In the genomic region with DNA sequence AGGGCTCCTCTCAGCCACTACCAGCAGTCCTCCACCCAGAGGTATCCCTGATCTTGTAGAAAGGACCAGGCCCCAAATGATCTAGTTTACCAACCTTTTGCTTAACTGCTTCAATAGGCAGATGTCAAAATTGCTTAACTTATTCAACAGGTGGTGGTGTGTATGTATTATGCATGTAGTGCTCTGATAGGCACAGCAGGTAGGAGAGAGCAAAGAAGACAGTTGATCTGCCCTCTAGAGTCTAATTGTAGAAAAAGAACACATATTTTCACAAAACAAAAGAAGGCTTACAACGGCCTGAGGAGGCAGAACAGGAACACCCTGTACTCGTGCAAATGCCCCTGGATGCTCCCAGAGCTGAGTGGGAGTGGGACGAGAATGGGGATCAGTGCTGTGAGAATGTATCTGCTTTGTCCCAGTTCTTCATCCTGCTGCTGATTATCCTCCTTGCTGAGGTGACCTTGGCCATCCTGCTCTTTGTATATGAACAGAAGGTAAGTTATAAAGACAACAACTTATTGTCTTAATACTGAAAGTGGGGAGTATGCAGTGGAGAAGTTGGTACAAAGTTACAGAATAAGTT, we compare ENCODE assay signal across 18 cellular contexts. TPM values are rescaled to one million over a fixed set of nuclear protein-coding genes. Genes with fewer than 3 reads are reported as not detected.
DNase-seq lines count a peak whose midpoint lies in the region; ATAC-seq, FAIRE-seq and TF ChIP-seq lines count a peak whose summit lies in the region.
"Had no signal": no experiment of that assay in that cellular context is flagged by ENCODE, and none has a peak within 500 bp of the region (broad histone marks: within the 10 kb centered on the region; RNA-seq: fewer than 3 reads in every experiment).

No MANE protein-coding gene starts in this region.

- H3K9ac ChIP-seq in Loucy (ENCODE audit: low read depth, low read length, poor library complexity, severe bottlenecking) (no peak overlapping the region), GM12878 (ENCODE audit: control insufficient read depth, insufficient read depth, low read length) (no peak overlapping the region)

- no peak for DNase-seq in stimulated activated naive CD8-positive, alpha-beta T cell treated with anti-CD3 and anti-CD28 coated beads, Interleukin-15, Interleukin-2, amounts not matched to agents 100 U/mL and 50 U/mL, for 24 hours
- no peak for DNase-seq in GM12878 (ENCODE audit: low read depth, low spot score)
- no peak for DNase-seq in NCI-H2081 (lab: John Stamatoyannopoulos, UW)
- no peak for DNase-seq in NCI-H526 treated with DMSO at 0.1 percent for 48 hours (lab: John Stamatoyannopoulos, UW)
- no peak for DNase-seq in germinal center (ENCODE audit: low spot score)
- DNase-seq: activated gamma-delta T cell, hypothalamus, NCI-H1048, NCI-H2171, NCI-H82, right lobe of liver, thyroid gland had no signal

- TF ChIP-seq POLR2A in GM12878 (IDR thresholded peaks at IDR 0.05; ENCODE audit: low read depth, low read length) = no peak

- TF ChIP-seq CTCF in Loucy (conservative IDR thresholded peaks at IDR 0.05; ENCODE audit: low read length) (peak; percentile 50), GM12878 (IDR thresholded peaks at IDR 0.05 in 2 of 3, conservative IDR thresholded peaks at IDR 0.05 in 1 of 3; ENCODE audit: control insufficient read depth in 2 of 3, extremely low read depth in 1 of 3, insufficient read depth in 1 of 3, low read depth in 3 of 3, low read length in 3 of 3) (no peak; a peak in 1 of 6 replicates)

- no peaks in the 10 kb centered on the region for H3F3A ChIP-seq in Loucy (ENCODE audit: low read depth)

- H3K4me1 ChIP-seq in Loucy (ENCODE audit: insufficient read depth, low read length, poor library complexity, severe bottlenecking) (peaks cover 30% of the 10 kb centered on the region), GM12878 (ENCODE audit: control insufficient read depth, insufficient read depth, low read length) (peaks cover 19% of the 10 kb centered on the region)
- H3K4me1 ChIP-seq: HAP-1, right lobe of liver, thyroid gland had no signal

- 30% methylated on average over 3 of the region's 3 CpGs for WGBS in GM12878 (ENCODE audit: insufficient coverage, insufficient replicate concordance, low lambda C conversion rate, missing lambda C conversion rate)

- SMC1A ChIA-PET in GM12878 (lab: Charles Lee; ENCODE audit: uncharacterized antibody, unreplicated experiment) = no interaction called here

- H3K79me2 ChIP-seq in Loucy (ENCODE audit: insufficient read depth, low read length) = peaks cover 46% of the 10 kb centered on the region
- H3K79me2 ChIP-seq in GM12878 (ENCODE audit: control insufficient read depth, insufficient read depth, low read length) = peaks cover 68% of the 10 kb centered on the region

- intact Hi-C loops in GM12878 (cut with micrococcal nuclease; ENCODE audit: unreplicated experiment) = no loop called here

- peaks cover 71% of the 10 kb centered on the region for H3K36me3 ChIP-seq in Loucy (ENCODE audit: insufficient read depth, low read length)
- peaks cover 20 to 67% of the 10 kb centered on the region in 2 experiments for H3K36me3 ChIP-seq in GM12878 (ENCODE audit: control insufficient read depth in 2 of 2, insufficient read depth in 2 of 2, low read length in 1 of 2)
- H3K36me3 ChIP-seq: HAP-1, right lobe of liver, thyroid gland had no signal

- no peak for FAIRE-seq in GM12878 (lab: Jason Lieb, UNC)

- no peak overlapping the region for H3K27ac ChIP-seq in GM12878 (ENCODE audit: control insufficient read depth, insufficient read depth)
- H3K27ac ChIP-seq: right lobe of liver, RWPE1, thyroid gland had no signal

- no peaks in the 10 kb centered on the region for H3K27me3 Mint-ChIP-seq in stimulated activated naive CD8-positive, alpha-beta T cell treated with anti-CD3 and anti-CD28 coated beads, Interleukin-15, Interleukin-2, amounts not matched to agents 100 ng/mL and 50 ng/mL, for 24 hours

- H3K27me3 ChIP-seq in Loucy (ENCODE audit: insufficient read depth, low read length, poor library complexity, severe bottlenecking) (no peaks in the 10 kb centered on the region), GM12878 (replicated peaks in 1 of 2; ENCODE audit: control insufficient read depth in 2 of 2, insufficient read depth in 2 of 2, low read length in 1 of 2) (no peaks in the 10 kb centered on the region)
- H3K27me3 ChIP-seq: right lobe of liver, thyroid gland had no signal

- ATAC-seq in stimulated activated naive CD8-positive, alpha-beta T cell treated with anti-CD3 and anti-CD28 coated beads, Interleukin-15, Interleukin-2, amounts not matched to agents 100 U/mL and 50 U/mL, for 24 hours = no peak
- ATAC-seq in GM12878 = peak; percentile 57
- ATAC-seq in HG02571 (IDR thresholded peaks at IDR 0.05; ENCODE audit: unreplicated experiment) = no peak
- ATAC-seq: right lobe of liver had no signal

- H3K9me3 Mint-ChIP-seq in stimulated activated naive CD8-positive, alpha-beta T cell treated with anti-CD3 and anti-CD28 coated beads, Interleukin-15, Interleukin-2, amounts not matched to agents 100 ng/mL and 50 ng/mL, for 24 hours = peaks cover 7% of the 10 kb centered on the region

- H3K27ac Mint-ChIP-seq in stimulated activated naive CD8-positive, alpha-beta T cell treated with anti-CD3 and anti-CD28 coated beads, Interleukin-15, Interleukin-2, amounts not matched to agents 100 ng/mL and 50 ng/mL, for 24 hours = peak overlapping the region; percentile 45

- H3K9me3 ChIP-seq in Loucy (ENCODE audit: insufficient read depth, low read depth, low read length) (no peaks in the 10 kb centered on the region), GM12878 (replicated peaks; ENCODE audit: control insufficient read depth, insufficient read depth, low read length) (no peaks in the 10 kb centered on the region)
- H3K9me3 ChIP-seq: HAP-1, right lobe of liver, thyroid gland had no signal

- TF ChIP-seq EP300 in GM12878 (IDR thresholded peaks at IDR 0.05; ENCODE audit: borderline replicate concordance in 1 of 2, control insufficient read depth in 1 of 2, low read depth in 2 of 2, low read length in 2 of 2) = no peak

- H4K20me1 ChIP-seq in Loucy (ENCODE audit: insufficient read depth, low read length, poor library complexity, severe bottlenecking) (peaks cover 15% of the 10 kb centered on the region), GM12878 (ENCODE audit: control insufficient read depth, insufficient read depth) (peaks cover 31% of the 10 kb centered on the region)

- CTCF ChIA-PET in GM12878 (lab: Yijun Ruan, JAX) = no interaction called here

- no peak overlapping the region for H3K4me3 ChIP-seq in Loucy (ENCODE audit: low read length, poor library complexity, severe bottlenecking)
- no peak overlapping the region for H3K4me3 ChIP-seq in GM12878
- H3K4me3 ChIP-seq: HAP-1, right lobe of liver, thyroid gland had no signal

- RAD21 ChIA-PET in GM12878 (lab: Charles Lee; ENCODE audit: unreplicated experiment) = no interaction called here

- no peak overlapping the region for H3K4me2 ChIP-seq in Loucy (ENCODE audit: low read depth, low read length, poor library complexity, severe bottlenecking)
- H3K4me2 ChIP-seq in GM12878 (ENCODE audit: control insufficient read depth, insufficient read depth) = no peak overlapping the region

- H3K4me3 Mint-ChIP-seq in stimulated activated naive CD8-positive, alpha-beta T cell treated with anti-CD3 and anti-CD28 coated beads, Interleukin-15, Interleukin-2, amounts not matched to agents 100 ng/mL and 50 ng/mL, for 24 hours = no peak overlapping the region

- no TSS peak for BruUV-seq in GM12878 (replicated peaks; lab: Mats Ljungman, UMichigan)

- H3K36me3 Mint-ChIP-seq in stimulated activated naive CD8-positive, alpha-beta T cell treated with anti-CD3 and anti-CD28 coated beads, Interleukin-15, Interleukin-2, amounts not matched to agents 100 ng/mL and 50 ng/mL, for 24 hours (ENCODE audit: low read depth) = peaks cover 92% of the 10 kb centered on the region

- no peak overlapping the region for H2AFZ ChIP-seq in Loucy (ENCODE audit: low read length)
- H2AFZ ChIP-seq in GM12878 (ENCODE audit: control insufficient read depth, low read depth, low read length) = no peak overlapping the region

- POLR2A ChIA-PET in GM12878 (lab: Charles Lee) = no interaction called here

- in situ Hi-C loops in GM12878 (cut with MboI) = no loop called here

- TF ChIP-seq RAD21 in GM12878 (IDR thresholded peaks at IDR 0.05; ENCODE audit: insufficient read depth, low read depth, low read length) = no peak

- H3K4me1 Mint-ChIP-seq in stimulated activated naive CD8-positive, alpha-beta T cell treated with anti-CD3 and anti-CD28 coated beads, Interleukin-15, Interleukin-2, amounts not matched to agents 100 ng/mL and 50 ng/mL, for 24 hours (ENCODE audit: low read depth) = peaks cover 98% of the 10 kb centered on the region

- no peaks in the 10 kb centered on the region for H3K9me2 ChIP-seq in Loucy (replicated peaks; ENCODE audit: low read depth, low read length)

RNA-seq across cellular contexts. Expression of a gene that starts 21.1 kb away (rescaled TPM):
- 862 and 874 TPM in 2 replicates for total RNA-seq in GM12878 (2013; cell fraction: nucleolus; rRNA removed)
- total RNA-seq in GM12878 (2014; rRNA removed) = 496 and 596 TPM in 2 replicates
- total RNA-seq in GM12878 (2014; rRNA removed; fragmentation: Illumina TruSeq; extraction: Trizol) = 486 and 494 TPM in 2 replicates
- total RNA-seq in GM12878 (2021) = 350 and 358 TPM in 2 replicates
- polyA plus RNA-seq in GM12878 (2011; ENCODE audit: low read depth) = 487 TPM
- 1,389 and 1,504 TPM in 2 replicates for polyA plus RNA-seq in GM12878 (2011; rRNA removed)
- 1,163 and 1,224 TPM in 2 replicates for polyA plus RNA-seq in GM12878 (2011; cell fraction: cytosol; rRNA removed)
- 767 and 909 TPM in 2 replicates for polyA plus RNA-seq in GM12878 (2011; cell fraction: nucleus; rRNA removed)
- 427 and 537 TPM in 2 replicates for polyA plus RNA-seq in GM12878 (2012)
- polyA plus RNA-seq in GM12878 (2014; fragmentation: Illumina TruSeq; extraction: Trizol) = 647 and 743 TPM in 2 replicates
- 100 to 1,000 TPM; 698 to 917 TPM for polyA plus RNA-seq in GM12878 (2014; fragmentation: Nextera tagmentation; extraction: Ambion mirVana)
- 486 and 579 TPM in 2 replicates for polyA plus RNA-seq in GM12878 (2014; rRNA removed)
- polyA plus RNA-seq in GM12878 (2016; fragmentation: Nextera tagmentation; extraction: Ambion mirVana) = 100 to 1,000 TPM; 393 to 399 TPM
- 1,122 and 1,341 TPM in 2 replicates for polyA minus RNA-seq in GM12878 (2011; rRNA and poly(A)+ RNA removed)
- polyA minus RNA-seq in GM12878 (2011; cell fraction: cytosol; rRNA and poly(A)+ RNA removed) = 158 and 198 TPM in 2 replicates
- 173 and 197 TPM in 2 replicates for polyA minus RNA-seq in GM12878 (2011; cell fraction: nucleus; rRNA and poly(A)+ RNA removed)
- polyA plus RNA-seq: BJ had no signal
